In the genomic region with DNA sequence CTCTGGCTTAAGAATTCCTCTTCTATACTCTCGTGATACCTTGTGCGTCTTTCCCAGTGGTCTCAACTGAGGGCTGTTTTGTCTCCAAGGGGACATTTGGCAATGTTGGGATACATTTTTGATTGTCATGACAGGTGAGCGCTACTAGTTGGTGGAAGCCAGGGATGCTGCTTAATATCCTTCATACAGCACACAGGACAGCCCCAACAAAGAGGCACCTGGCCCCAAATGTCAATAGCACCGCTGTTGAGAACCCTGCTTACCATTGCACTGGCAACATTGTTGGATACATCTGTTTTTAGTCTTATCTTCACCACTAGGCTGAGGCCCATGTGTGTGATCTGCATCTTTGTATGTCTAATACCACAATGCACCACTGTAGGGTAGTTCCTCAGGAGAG, we compare ENCODE assay signal across 1 cellular context.
TF ChIP-seq lines count a peak whose summit lies in the region.

No MANE protein-coding gene starts in this region.

TF ChIP-seq in GM23338, 12 proteins besides CTCF, POLR2A, EP300 and RAD21 (continued from another document):
- TF ChIP-seq, protein P1, sequence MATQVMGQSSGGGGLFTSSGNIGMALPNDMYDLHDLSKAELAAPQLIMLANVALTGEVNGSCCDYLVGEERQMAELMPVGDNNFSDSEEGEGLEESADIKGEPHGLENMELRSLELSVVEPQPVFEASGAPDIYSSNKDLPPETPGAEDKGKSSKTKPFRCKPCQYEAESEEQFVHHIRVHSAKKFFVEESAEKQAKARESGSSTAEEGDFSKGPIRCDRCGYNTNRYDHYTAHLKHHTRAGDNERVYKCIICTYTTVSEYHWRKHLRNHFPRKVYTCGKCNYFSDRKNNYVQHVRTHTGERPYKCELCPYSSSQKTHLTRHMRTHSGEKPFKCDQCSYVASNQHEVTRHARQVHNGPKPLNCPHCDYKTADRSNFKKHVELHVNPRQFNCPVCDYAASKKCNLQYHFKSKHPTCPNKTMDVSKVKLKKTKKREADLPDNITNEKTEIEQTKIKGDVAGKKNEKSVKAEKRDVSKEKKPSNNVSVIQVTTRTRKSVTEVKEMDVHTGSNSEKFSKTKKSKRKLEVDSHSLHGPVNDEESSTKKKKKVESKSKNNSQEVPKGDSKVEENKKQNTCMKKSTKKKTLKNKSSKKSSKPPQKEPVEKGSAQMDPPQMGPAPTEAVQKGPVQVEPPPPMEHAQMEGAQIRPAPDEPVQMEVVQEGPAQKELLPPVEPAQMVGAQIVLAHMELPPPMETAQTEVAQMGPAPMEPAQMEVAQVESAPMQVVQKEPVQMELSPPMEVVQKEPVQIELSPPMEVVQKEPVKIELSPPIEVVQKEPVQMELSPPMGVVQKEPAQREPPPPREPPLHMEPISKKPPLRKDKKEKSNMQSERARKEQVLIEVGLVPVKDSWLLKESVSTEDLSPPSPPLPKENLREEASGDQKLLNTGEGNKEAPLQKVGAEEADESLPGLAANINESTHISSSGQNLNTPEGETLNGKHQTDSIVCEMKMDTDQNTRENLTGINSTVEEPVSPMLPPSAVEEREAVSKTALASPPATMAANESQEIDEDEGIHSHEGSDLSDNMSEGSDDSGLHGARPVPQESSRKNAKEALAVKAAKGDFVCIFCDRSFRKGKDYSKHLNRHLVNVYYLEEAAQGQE (IDR thresholded peaks at IDR 0.05; ENCODE audit: unreplicated experiment): no peak
- no peak for TF ChIP-seq ZNF462 (CRISPR knock-in tag; IDR thresholded peaks at IDR 0.05)
- TF ChIP-seq EZH2 (IDR thresholded peaks at IDR 0.05; ENCODE audit: low read depth, unreplicated experiment): no peak
- TF ChIP-seq POLR2AphosphoS5 (IDR thresholded peaks at IDR 0.05; ENCODE audit: low read depth): no peak
- TF ChIP-seq ZNF331 (CRISPR knock-in tag; IDR thresholded peaks at IDR 0.05; ENCODE audit: low read depth): no peak
